Comparison of ENCODE assay signal across 14 cellular contexts in genomic region chr12:94180558-94181296, GRCh38. TPM values are rescaled to one million over a fixed set of nuclear protein-coding genes. Genes with fewer than 3 reads are reported as not detected.
DNase-seq lines count a peak whose midpoint lies in the region; ATAC-seq, FAIRE-seq and TF ChIP-seq lines count a peak whose summit lies in the region.
"Had no signal": no experiment of that assay in that cellular context is flagged by ENCODE, and none has a peak within 500 bp of the region (broad histone marks: within the 10 kb centered on the region; RNA-seq: fewer than 3 reads in every experiment).

No MANE protein-coding gene starts in this region.

- peaks cover 0 to 10% of the 10 kb centered on the region in 2 donors for H3K9me3 ChIP-seq in left lung
- H3K9me3 ChIP-seq: gastrocnemius medialis, SJSA1 had no signal

- peak overlapping the region in 1 of 2 donors; percentile 79 for H3K27ac ChIP-seq in left lung
- H3K27ac ChIP-seq: gastrocnemius medialis, SJSA1 had no signal

- peaks cover 0 to 37% of the 10 kb centered on the region in 2 donors for H3K4me1 ChIP-seq in left lung
- H3K4me1 ChIP-seq: gastrocnemius medialis, SJSA1 had no signal

- ATAC-seq in T-cell (replicated peaks in 1 of 4) (peak in 1 of 4 experiments; percentile 39), left lung (peak; percentile 71), HG03108 (IDR thresholded peaks at IDR 0.05; ENCODE audit: unreplicated experiment) (no peak)
- ATAC-seq: gastrocnemius medialis had no signal

- H3K27me3 ChIP-seq in left lung, result no peaks in the 10 kb centered on the region
- H3K27me3 ChIP-seq: gastrocnemius medialis had no signal

- peak overlapping the region; percentile 12 to 45 for H3K27ac Mint-ChIP-seq in T-cell
- H3K27ac Mint-ChIP-seq: endodermal cell; stimulated activated naive CD8-positive, alpha-beta T cell treated with anti-CD3 and anti-CD28 coated beads, Interleukin-15, Interleukin-2, amounts not matched to agents 100 ng/mL and 50 ng/mL, for 24 hours had no signal

- H3K4me3 Mint-ChIP-seq in T-cell, result no peak overlapping the region
- H3K4me3 Mint-ChIP-seq: endodermal cell; stimulated activated naive CD8-positive, alpha-beta T cell treated with anti-CD3 and anti-CD28 coated beads, Interleukin-15, Interleukin-2, amounts not matched to agents 100 ng/mL and 50 ng/mL, for 24 hours had no signal

- peaks cover 42% of the 10 kb centered on the region for H3K36me3 Mint-ChIP-seq in T-cell

- H3K27me3 Mint-ChIP-seq in T-cell, result no peaks in the 10 kb centered on the region
- H3K27me3 Mint-ChIP-seq: stimulated activated naive CD8-positive, alpha-beta T cell treated with anti-CD3 and anti-CD28 coated beads, Interleukin-15, Interleukin-2, amounts not matched to agents 100 ng/mL and 50 ng/mL, for 24 hours had no signal

- TF ChIP-seq CTCF in left lung (IDR thresholded peaks at IDR 0.05), result no peak

- FAIRE-seq in GM12892 (lab: Jason Lieb, UNC), result peak; percentile 40
- FAIRE-seq: islet of Langerhans had no signal

- TF ChIP-seq POLR2A in GM12892 (IDR thresholded peaks at IDR 0.05; ENCODE audit: low read depth, low read length), result no peak

- intact Hi-C loops in left lung (cut with DNase I), result no loop called here

- H3K4me1 Mint-ChIP-seq in T-cell, result peaks cover 12 to 16% (median 15%) of the 10 kb centered on the region in 3 donors

- no peak overlapping the region for H3K4me3 ChIP-seq in left lung
- H3K4me3 ChIP-seq: gastrocnemius medialis, SJSA1 had no signal

- peak; percentile 82 for DNase-seq in CD1c-positive myeloid dendritic cell (ENCODE audit: extremely low spot score)
- DNase-seq in GM12892 (ENCODE audit: insufficient read length), result no peak
- peak in 14 of 34 experiments; percentile 1 to 42 (median 20) for DNase-seq in T-cell
- DNase-seq in left lung, result no peak
- DNase-seq in RPMI8226, result no peak
- no peak for DNase-seq in activated effector memory CD4-positive, alpha-beta T cell treated with Interleukin-2 at 50 U/mL for 16 hours
- DNase-seq: endodermal cell; gastrocnemius medialis; NCI-H1105 treated with DMSO at 0.1 percent for 48 hours; stimulated activated CD4-positive, alpha-beta T cell treated with anti-CD3 and anti-CD28 coated beads, Interleukin-2, amount 100 ng/mL, for 48 hours had no signal

- H3K36me3 ChIP-seq in left lung, result peaks cover 0 to 17% of the 10 kb centered on the region in 2 donors
- H3K36me3 ChIP-seq: gastrocnemius medialis, SJSA1 had no signal

- POLR2A ChIA-PET in T-cell (lab: Charles Lee), result interaction anchor here (0.6 to 0.7 kb wide), 2 partner anchors 15 to 103 kb away, joined by 3 to 5 read pairs; no protein-coding TSS in a partner anchor

- CTCF ChIA-PET in T-cell (lab: Charles Lee), result interaction anchor here in 1 of 2 donors (1.0 to 1.3 kb wide), 3 partner anchors 30 to 678 kb away, joined by 3 to 4 read pairs (median 4); no protein-coding TSS in a partner anchor

- H3K9me3 Mint-ChIP-seq in T-cell, result peaks cover 0 to 6% (median 5%) of the 10 kb centered on the region in 3 donors

RNA-seq across cellular contexts. Expression of gene PLXNC1, which starts 32.4 kb away (rescaled TPM):
- polyA plus RNA-seq in GM12892 (2012; ENCODE audit: missing spikeins), result 14.3 TPM
- total RNA-seq in T-cell, result 10 to 100 TPM; 12.9 to 23.9 (median 19.2) TPM
- 10 to 100 TPM; 14.5 to 55.9 TPM for total RNA-seq in left lung
